10 cellular contexts compared by ENCODE assay signal in the genomic region with DNA sequence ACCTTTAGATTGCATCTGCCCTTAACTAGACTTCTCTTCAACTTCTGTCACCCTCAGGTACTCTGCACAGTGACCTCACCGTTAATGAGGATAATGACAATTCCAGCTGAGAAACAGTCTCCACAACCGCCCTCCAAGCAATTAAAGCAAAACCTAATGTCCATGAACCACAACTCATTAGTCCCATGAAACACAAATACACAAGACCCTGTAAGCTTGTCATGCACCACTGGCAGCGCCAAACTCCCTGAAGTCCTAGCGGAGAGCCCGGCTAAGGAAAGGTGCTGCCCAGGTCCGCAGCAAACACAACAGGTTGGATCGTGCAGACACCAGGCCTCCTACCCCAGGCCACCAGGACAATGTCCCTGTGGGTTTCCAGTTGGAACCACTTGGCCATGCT. TPM values are rescaled to one million over a fixed set of nuclear protein-coding genes. Genes with fewer than 3 reads are reported as not detected.
DNase-seq lines count a peak whose midpoint lies in the region; ATAC-seq and TF ChIP-seq lines count a peak whose summit lies in the region.
"Had no signal": no experiment of that assay in that cellular context is flagged by ENCODE, and none has a peak within 500 bp of the region (broad histone marks: within the 10 kb centered on the region; RNA-seq: fewer than 3 reads in every experiment).

No MANE protein-coding gene starts in this region.

- H3K27ac Mint-ChIP-seq in endothelial cell (ENCODE audit: unreplicated experiment) = peak overlapping the region; percentile 61
- peak overlapping the region; percentile 73 to 83 for H3K27ac Mint-ChIP-seq in natural killer cell treated with Interleukin-12 subunit alpha and Interleukin-12 subunit beta and Interleukin-15 and Interleukin-18, amount 100 ng/mL, for 72 hours

- no peak overlapping the region for H3K9ac ChIP-seq in KMS-11

- peak overlapping the region; percentile 39 for H3K4me3 Mint-ChIP-seq in endothelial cell (ENCODE audit: unreplicated experiment)
- H3K4me3 Mint-ChIP-seq in natural killer cell treated with Interleukin-12 subunit alpha and Interleukin-12 subunit beta and Interleukin-15 and Interleukin-18, amount 100 ng/mL, for 72 hours = peak overlapping the region; percentile 96

- H3K27me3 ChIP-seq in KMS-11 (ENCODE audit: insufficient read depth, low read depth) = no peaks in the 10 kb centered on the region

- peaks cover 34% of the 10 kb centered on the region; the same call in 1 of the 2 replicates for H3K36me3 ChIP-seq in KMS-11 (ENCODE audit: insufficient read depth)

- DNase-seq in AG10803 (ENCODE audit: low read depth) = no peak
- DNase-seq in endothelial cell (ENCODE audit: low spot score) = no peak
- no peak for DNase-seq in natural killer cell treated with Interleukin-12 subunit alpha and Interleukin-12 subunit beta and Interleukin-15 and Interleukin-18, amount 100 ng/mL, for 72 hours (ENCODE audit: low spot score)
- no peak for DNase-seq in CD1c-positive myeloid dendritic cell (ENCODE audit: extremely low spot score)
- DNase-seq in iPS-NIHi11 (ENCODE audit: low spot score) = no peak
- DNase-seq: activated CD4-positive, alpha-beta T cell treated with anti-CD3 and anti-CD28 coated beads for 4 hours; NCI-H2227 treated with DMSO at 0.1 percent for 48 hours had no signal

- no peak for ATAC-seq in natural killer cell treated with Interleukin-12 subunit alpha and Interleukin-12 subunit beta and Interleukin-15 and Interleukin-18, amount 100 ng/mL, for 72 hours
- ATAC-seq in HG02973 (IDR thresholded peaks at IDR 0.05; ENCODE audit: unreplicated experiment) = no peak
- no peak for ATAC-seq in GM18517 (IDR thresholded peaks at IDR 0.05; ENCODE audit: unreplicated experiment)

- H3K4me1 ChIP-seq in KMS-11 (ENCODE audit: low read depth, poor library complexity, severe bottlenecking) = peaks cover 91% of the 10 kb centered on the region

- H2AFZ ChIP-seq in KMS-11 (ENCODE audit: low read depth) = no peak overlapping the region

- peaks cover 82% of the 10 kb centered on the region for H3K4me1 Mint-ChIP-seq in endothelial cell (ENCODE audit: unreplicated experiment)
- peaks cover 89 to 90% of the 10 kb centered on the region in 2 donors for H3K4me1 Mint-ChIP-seq in natural killer cell treated with Interleukin-12 subunit alpha and Interleukin-12 subunit beta and Interleukin-15 and Interleukin-18, amount 100 ng/mL, for 72 hours (ENCODE audit: low read depth in 2 of 2)

- no peaks in the 10 kb centered on the region for H3K9me3 Mint-ChIP-seq in endothelial cell (ENCODE audit: unreplicated experiment)
- H3K9me3 Mint-ChIP-seq in natural killer cell treated with Interleukin-12 subunit alpha and Interleukin-12 subunit beta and Interleukin-15 and Interleukin-18, amount 100 ng/mL, for 72 hours = no peaks in the 10 kb centered on the region

- H4K20me1 ChIP-seq in KMS-11 (ENCODE audit: insufficient read depth) = peaks cover 93% of the 10 kb centered on the region

- H3K27ac ChIP-seq in KMS-11 = no peak overlapping the region

- H3K27me3 Mint-ChIP-seq in endothelial cell (ENCODE audit: unreplicated experiment) = peaks cover 5% of the 10 kb centered on the region
- H3K27me3 Mint-ChIP-seq in natural killer cell treated with Interleukin-12 subunit alpha and Interleukin-12 subunit beta and Interleukin-15 and Interleukin-18, amount 100 ng/mL, for 72 hours = no peaks in the 10 kb centered on the region

- peaks cover 29% of the 10 kb centered on the region for H3K36me3 Mint-ChIP-seq in endothelial cell (ENCODE audit: low read depth, unreplicated experiment)
- peaks cover 37% of the 10 kb centered on the region for H3K36me3 Mint-ChIP-seq in natural killer cell treated with Interleukin-12 subunit alpha and Interleukin-12 subunit beta and Interleukin-15 and Interleukin-18, amount 100 ng/mL, for 72 hours

- peak overlapping the region; percentile 1 for H3K4me3 ChIP-seq in AG10803 (ENCODE audit: low read length)
- H3K4me3 ChIP-seq in KMS-11 (IDR thresholded peaks at IDR 0.05; ENCODE audit: insufficient read depth, low read depth, low read length) = no peak overlapping the region

- no peak for TF ChIP-seq CTCF in AG10803 (conservative IDR thresholded peaks at IDR 0.05; ENCODE audit: low read length)
- no peak for TF ChIP-seq CTCF in KMS-11 (conservative IDR thresholded peaks at IDR 0.05; ENCODE audit: low read depth, low read length)
- TF ChIP-seq CTCF in endothelial cell (IDR thresholded peaks at IDR 0.05; ENCODE audit: unreplicated experiment) = no peak

- peak overlapping the region; percentile 95; the same call in 1 of the 2 replicates for H3K4me2 ChIP-seq in KMS-11

- H3K79me2 ChIP-seq in KMS-11 (ENCODE audit: insufficient read depth, low read depth) = peaks cover 100% of the 10 kb centered on the region

RNA-seq across cellular contexts. Expression of gene SMAD7, which starts 7.4 kb away (rescaled TPM):
- 30.1 TPM for total RNA-seq in endothelial cell (ENCODE audit: unreplicated experiment)
- total RNA-seq in natural killer cell treated with Interleukin-12 subunit alpha and Interleukin-12 subunit beta and Interleukin-15 and Interleukin-18, amount 100 ng/mL, for 72 hours = 10 to 100 TPM; 49.1 to 85.8 TPM
